20 cellular contexts compared by ENCODE assay signal in the genomic region with DNA sequence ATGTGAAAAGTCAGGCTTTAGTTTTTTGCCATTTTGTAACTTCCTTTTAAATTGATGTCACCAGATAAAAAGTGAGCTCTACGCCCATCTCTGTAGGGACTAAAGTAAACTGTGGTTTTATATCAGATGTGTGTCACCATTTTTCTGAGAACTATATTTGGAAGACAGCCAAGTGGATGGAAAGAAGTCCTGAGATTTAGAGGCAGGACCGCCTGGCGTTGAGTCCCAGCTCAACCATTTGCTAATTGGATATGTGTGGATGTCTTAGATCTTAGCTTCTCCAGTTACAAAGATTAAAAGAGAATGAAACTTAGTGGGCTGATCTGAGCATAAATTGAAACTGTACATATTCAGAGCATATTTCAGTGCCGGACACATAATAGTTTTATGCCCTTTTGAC.
"Had no signal": no experiment of that assay in that cellular context is flagged by ENCODE, and none has a peak within 500 bp of the region (broad histone marks: within the 10 kb centered on the region; RNA-seq: fewer than 3 reads in every experiment).

No MANE protein-coding gene starts in this region.

- H3K27ac ChIP-seq: gastrocnemius medialis, upper lobe of left lung had no signal

- H3K4me3 Mint-ChIP-seq: activated B cell treated with CpG ODN at 0.5 μM for 24 hours; activated naive CD8-positive, alpha-beta T cell treated with anti-CD3 and anti-CD28 coated beads, Interleukin-2, amount 10 ng/mL, durations not matched to agents 7 days and 5 days; activated T-cell treated with anti-CD3 and anti-CD28 coated beads, Interleukin-2, amount 50 U/mL, for 4 hours; natural killer cell; stimulated activated naive B cell treated with anti-CD40 and anti-IgM and Interleukin-4, amounts not matched to agents 10 μg/mL and 1 μg/mL and 100 μg/mL, for 72 hours had no signal

- H3K27me3 ChIP-seq: gastrocnemius medialis, upper lobe of left lung had no signal

- H3K9me3 ChIP-seq: gastrocnemius medialis, upper lobe of left lung had no signal

- H3K36me3 ChIP-seq: gastrocnemius medialis, upper lobe of left lung had no signal

- ATAC-seq: activated T-cell treated with anti-CD3 and anti-CD28 coated beads, Interleukin-2, amount 50 U/mL, for 4 hours; gastrocnemius medialis; left ventricle myocardium superior; natural killer cell; stimulated activated naive B cell treated with anti-CD40 and anti-IgM and Interleukin-4, amounts not matched to agents 10 μg/mL and 1 μg/mL and 100 μg/mL, for 72 hours had no signal

- H3K27ac Mint-ChIP-seq: activated B cell treated with CpG ODN at 0.5 μM for 24 hours; activated naive CD8-positive, alpha-beta T cell treated with anti-CD3 and anti-CD28 coated beads, Interleukin-2, amount 10 ng/mL, durations not matched to agents 7 days and 5 days; natural killer cell; stimulated activated naive B cell treated with anti-CD40 and anti-IgM and Interleukin-4, amounts not matched to agents 10 μg/mL and 1 μg/mL and 100 μg/mL, for 72 hours had no signal

- DNase-seq: activated B cell treated with CpG ODN at 0.5 μM for 24 hours; activated CD4-positive, alpha-beta T cell treated with anti-CD3 and anti-CD28 coated beads for 4 hours; activated CD4-positive, alpha-beta T cell treated with anti-CD3 and anti-CD28 coated beads, Interleukin-2, amount 50 U/mL, for 48 hours; activated CD8-positive, alpha-beta memory T cell treated with anti-CD3 and anti-CD28 coated beads, Interleukin-2, amount 50 U/mL, for 48 hours; activated naive CD4-positive, alpha-beta T cell treated with Interleukin-2 at 50 U/mL for 16 hours; activated naive CD8-positive, alpha-beta T cell treated with anti-CD3 and anti-CD28 coated beads, Interleukin-2, amount 10 ng/mL, durations not matched to agents 7 days and 5 days; activated T-cell treated with anti-CD3 and anti-CD28 coated beads, Interleukin-2, amount 50 U/mL, for 4 hours; amniotic stem cell; caudate nucleus; effector memory CD4-positive, alpha-beta T cell; gastrocnemius medialis; hippocampal formation; left ventricle myocardium superior; mammary epithelial cell; midbrain; natural killer cell; stimulated activated CD4-positive, alpha-beta T cell treated with anti-CD3 and anti-CD28 coated beads, Interleukin-2, amount 100 ng/mL, for 48 hours; stimulated activated CD8-positive, alpha-beta memory T cell treated with anti-CD3 and anti-CD28 coated beads, Interleukin-4, amount 100 ng/mL, for 48 hours; stimulated activated naive B cell treated with anti-CD40 and anti-IgM and Interleukin-4, amounts not matched to agents 10 μg/mL and 1 μg/mL and 100 μg/mL, for 72 hours; upper lobe of left lung had no signal

- H3K4me1 ChIP-seq: gastrocnemius medialis, upper lobe of left lung had no signal

- H3K4me1 Mint-ChIP-seq: activated B cell treated with CpG ODN at 0.5 μM for 24 hours; activated naive CD8-positive, alpha-beta T cell treated with anti-CD3 and anti-CD28 coated beads, Interleukin-2, amount 10 ng/mL, durations not matched to agents 7 days and 5 days; natural killer cell; stimulated activated naive B cell treated with anti-CD40 and anti-IgM and Interleukin-4, amounts not matched to agents 10 μg/mL and 1 μg/mL and 100 μg/mL, for 72 hours had no signal

- H3K27me3 Mint-ChIP-seq: activated B cell treated with CpG ODN at 0.5 μM for 24 hours; activated naive CD8-positive, alpha-beta T cell treated with anti-CD3 and anti-CD28 coated beads, Interleukin-2, amount 10 ng/mL, durations not matched to agents 7 days and 5 days; stimulated activated naive B cell treated with anti-CD40 and anti-IgM and Interleukin-4, amounts not matched to agents 10 μg/mL and 1 μg/mL and 100 μg/mL, for 72 hours had no signal

- H3K36me3 Mint-ChIP-seq: activated naive CD8-positive, alpha-beta T cell treated with anti-CD3 and anti-CD28 coated beads, Interleukin-2, amount 10 ng/mL, durations not matched to agents 7 days and 5 days; natural killer cell; stimulated activated naive B cell treated with anti-CD40 and anti-IgM and Interleukin-4, amounts not matched to agents 10 μg/mL and 1 μg/mL and 100 μg/mL, for 72 hours had no signal

- H3K4me3 ChIP-seq: gastrocnemius medialis, upper lobe of left lung had no signal

- H3K9me3 Mint-ChIP-seq: activated B cell treated with CpG ODN at 0.5 μM for 24 hours; activated naive CD8-positive, alpha-beta T cell treated with anti-CD3 and anti-CD28 coated beads, Interleukin-2, amount 10 ng/mL, durations not matched to agents 7 days and 5 days; activated T-cell treated with anti-CD3 and anti-CD28 coated beads, Interleukin-2, amount 50 U/mL, for 4 hours had no signal
